29 cellular contexts compared by ENCODE assay signal in the genomic region with DNA sequence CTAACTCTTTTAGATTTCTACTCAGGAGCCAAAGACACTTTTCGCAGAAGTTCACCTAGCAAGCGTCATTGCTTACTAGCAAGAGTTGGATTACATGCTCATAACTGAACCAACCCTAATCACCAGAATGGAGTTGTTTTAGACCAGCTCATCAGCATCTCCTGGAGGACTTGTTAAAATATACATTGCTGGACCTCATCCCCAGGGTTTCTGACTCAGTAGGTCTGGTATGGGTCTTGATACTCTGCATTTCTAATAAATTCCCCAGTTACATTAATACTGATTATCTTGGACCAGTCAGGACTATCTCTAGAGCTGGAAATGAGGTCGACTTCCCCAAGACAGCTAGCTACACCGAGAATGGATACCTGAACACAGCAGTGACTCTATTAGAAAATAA. TPM values are rescaled to one million over a fixed set of nuclear protein-coding genes. Genes with fewer than 3 reads are reported as not detected.
DNase-seq lines count a peak whose midpoint lies in the region; TF ChIP-seq lines count a peak whose summit lies in the region.
"Had no signal": no experiment of that assay in that cellular context is flagged by ENCODE, and none has a peak within 500 bp of the region (broad histone marks: within the 10 kb centered on the region; RNA-seq: fewer than 3 reads in every experiment).

No MANE protein-coding gene starts in this region.

- CTCF ChIA-PET in AG04449 (lab: Yijun Ruan, JAX) (interaction anchor here (1.2 to 2.1 kb wide), 3 partner anchors 37 to 722 kb away, joined by 3 to 16 read pairs (median 3); no protein-coding TSS in a partner anchor), GM10248 (lab: Yijun Ruan, JAX) (interaction anchor here (1.1 to 1.3 kb wide), 3 partner anchors 8 to 38 kb away, joined by 3 to 4 read pairs (median 3); partner anchors contain the start of gene PRDX6)

- H3K4me3 ChIP-seq in AG04449 (ENCODE audit: low read depth, low read length) (no peak overlapping the region), GM23248 (no peak overlapping the region), astrocyte of the spinal cord (ENCODE audit: low read depth, low read length) (no peak overlapping the region), fibroblast of the aortic adventitia (ENCODE audit: low read depth, low read length) (no peak overlapping the region), stomach (no peak overlapping the region)
- H3K4me3 ChIP-seq: BLaER1 treated with 17β-estradiol and CSF1 and Interleukin-3, amounts not matched to agents 10 nM and 100 nM; GM23338; SJSA1 had no signal

- H3K27me3 ChIP-seq in GM23248 (replicated peaks; ENCODE audit: insufficient read depth) (no peaks in the 10 kb centered on the region), stomach (no peaks in the 10 kb centered on the region)
- H3K27me3 ChIP-seq: BLaER1 treated with 17β-estradiol and CSF1 and Interleukin-3, amounts not matched to agents 10 nM and 100 nM; SJSA1 had no signal

- H3K9me2 ChIP-seq in GM23248 (ENCODE audit: insufficient read depth) = no peaks in the 10 kb centered on the region

- H3K27ac ChIP-seq in GM23248 = no peak overlapping the region
- H3K27ac ChIP-seq in stomach = no peak overlapping the region
- H3K27ac ChIP-seq: BLaER1 treated with 17β-estradiol and CSF1 and Interleukin-3, amounts not matched to agents 10 nM and 100 nM; SJSA1 had no signal

- POLR2A ChIA-PET in AG04449 (lab: Yijun Ruan, JAX) = no interaction called here
- POLR2A ChIA-PET in GM10248 (lab: Yijun Ruan, JAX) = interaction anchor here (0.6 kb wide), 1 partner anchor 1555 kb away, joined by 3 read pairs; no protein-coding TSS in a partner anchor

- intact Hi-C loops in stomach (cut with DNase I; ENCODE audit: low total_unique reads) = no loop called here
- intact Hi-C loops in head of caudate nucleus (cut with DNase I) = no loop called here

- H2AFZ ChIP-seq in GM23248 = no peak overlapping the region
- H2AFZ ChIP-seq: GM23338 had no signal

- 98% methylated on average over 4 of the region's 4 CpGs for WGBS in GM23248 (ENCODE audit: low coverage in 1 of 2, low lambda C conversion rate in 2 of 2, missing lambda C conversion rate in 2 of 2), 2 experiments
- WGBS in stomach, 5 donors = 93 to 97% (median 94%) methylated on average over 4 of the region's 4 CpGs

- DNase-seq in AG04449 (ENCODE audit: low read depth, low spot score) (peak; percentile 58), GM23248 (peak; percentile 21), astrocyte of the spinal cord (ENCODE audit: low read depth, low spot score) (peak; percentile 17), fibroblast of the aortic adventitia (ENCODE audit: low read depth) (peak; percentile 14), stomach (no peak), head of caudate nucleus (no peak), GM10248 (ENCODE audit: extremely low spot score) (no peak), NCI-H1417 treated with DMSO at 0.1 percent for 48 hours (lab: John Stamatoyannopoulos, UW) (no peak)
- DNase-seq: 8988T; ACHN; AML-193; CD4-positive, alpha-beta T cell; COR-L47; DMS53; GDM1; H9; NCI-H1048; NCI-H1417; NCI-H1694 treated with DMSO at 0.1 percent for 48 hours; NCI-H2081; NCI-H2171; NCI-H226; NCI-H510A; NCI-H69; Right ventricle myocardium superior; RPMI8226 had no signal

- no peak overlapping the region for H3K4me2 ChIP-seq in GM23248 (ENCODE audit: unreplicated experiment)
- H3K4me2 ChIP-seq: BLaER1 treated with 17β-estradiol and CSF1 and Interleukin-3, amounts not matched to agents 10 nM and 100 nM; GM23338 had no signal

- no peaks in the 10 kb centered on the region for H3F3A ChIP-seq in GM23248 (ENCODE audit: insufficient read depth)

- no peaks in the 10 kb centered on the region for H3K9me3 ChIP-seq in GM23248 (ENCODE audit: low read depth)
- H3K9me3 ChIP-seq in stomach = peaks cover 0 to 18% (median 7%) of the 10 kb centered on the region in 4 donors

- no peak overlapping the region for H3K9ac ChIP-seq in GM23248
- H3K9ac ChIP-seq: BLaER1 treated with 17β-estradiol and CSF1 and Interleukin-3, amounts not matched to agents 10 nM and 100 nM had no signal

- TF ChIP-seq CTCF in AG04449 (IDR thresholded peaks at IDR 0.05; ENCODE audit: insufficient read depth, low read length, missing control alignments) (no peak), astrocyte of the spinal cord (IDR thresholded peaks at IDR 0.05; ENCODE audit: low read depth, low read length) (no peak), fibroblast of the aortic adventitia (IDR thresholded peaks at IDR 0.05; ENCODE audit: insufficient read depth, low read length) (no peak), stomach (IDR thresholded peaks at IDR 0.05) (no peak), GM10248 (IDR thresholded peaks at IDR 0.05; ENCODE audit: control extremely low read depth, extremely low read depth, low read depth, missing control alignments) (no peak)

- TF ChIP-seq POLR2A in stomach (IDR thresholded peaks at IDR 0.05) = no peak

- no peaks in the 10 kb centered on the region for H3K36me3 ChIP-seq in GM23248 (ENCODE audit: low read depth)
- peaks cover 0 to 11% (median under 1%) of the 10 kb centered on the region in 4 donors for H3K36me3 ChIP-seq in stomach

- H3K4me1 ChIP-seq in GM23248 (ENCODE audit: insufficient read depth) (no peaks in the 10 kb centered on the region), stomach (peaks cover 0 to 2% (median under 1%) of the 10 kb centered on the region in 4 donors)
- H3K4me1 ChIP-seq: BLaER1 treated with 17β-estradiol and CSF1 and Interleukin-3, amounts not matched to agents 10 nM and 100 nM; SJSA1 had no signal

- peaks cover 72% of the 10 kb centered on the region for H3K79me2 ChIP-seq in GM23248 (ENCODE audit: insufficient read depth)

- in situ Hi-C loops in GM23248 (cut with MboI) (no loop called here), astrocyte of the spinal cord (cut with HindIII; ENCODE audit: low sequenced_read_pairs) (no loop called here)

- no peak for TF ChIP-seq EP300 in stomach (IDR thresholded peaks at IDR 0.05)

- no peaks in the 10 kb centered on the region for H4K20me1 ChIP-seq in GM23248 (ENCODE audit: insufficient read depth)
- H4K20me1 ChIP-seq: BLaER1 treated with 17β-estradiol and CSF1 and Interleukin-3, amounts not matched to agents 10 nM and 100 nM had no signal

RNA-seq across cellular contexts. Expression of gene PRDX6, which starts 9.7 kb away (rescaled TPM):
- 324 and 336 TPM in 2 replicates for total RNA-seq in GM23248 (2014; rRNA removed; shearing (Covaris generic))
- polyA plus RNA-seq in GM23248 (2016; fragmentation: Nextera tagmentation; extraction: Ambion mirVana) (434 and 438 TPM in 2 replicates), stomach (100 to 1,000 TPM; 175 to 385 (median 350) TPM)
- total RNA-seq in fibroblast of the aortic adventitia (ENCODE audit: low replicate concordance) (185 and 278 TPM in 2 replicates), stomach (100 to 1,000 TPM in 3 of 5 donors, 10 to 100 TPM in 2; 81.1 to 202 (median 121) TPM)

Comparison
In these comparisons a context has a peak if more than half of its experiments do, and no peak if none do; other contexts are left out.
1. DNase-seq: peak in AG04449 (single experiment), GM23248 (single experiment), astrocyte of the spinal cord (single experiment) and fibroblast of the aortic adventitia (single experiment); none in stomach (single experiment), head of caudate nucleus (0 of 42), GM10248 (single experiment) and NCI-H1417 treated with DMSO at 0.1 percent for 48 hours (single experiment).